ENCODE assay signal across 20 cellular contexts in the genomic region with DNA sequence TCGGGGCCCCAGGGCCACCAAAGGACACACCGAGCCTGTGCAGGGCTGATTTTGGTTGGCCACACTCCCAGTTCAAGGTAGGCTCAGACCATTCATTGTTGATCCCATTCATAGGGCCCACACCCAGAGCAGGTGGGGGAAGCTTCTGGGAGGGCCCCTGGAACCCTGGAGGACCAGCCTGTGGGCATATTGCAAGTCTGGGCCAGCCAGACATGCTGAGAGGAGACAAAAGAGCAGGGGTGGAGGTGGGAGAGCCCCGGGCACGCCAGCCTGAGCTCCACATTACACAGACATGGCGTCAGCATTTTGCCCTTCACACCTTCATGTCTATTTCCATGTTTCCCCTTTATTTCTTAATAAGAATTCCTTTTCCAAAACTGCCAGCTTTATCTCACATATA.
"Had no signal": no experiment of that assay in that cellular context is flagged by ENCODE, and none has a peak within 500 bp of the region (broad histone marks: within the 10 kb centered on the region; RNA-seq: fewer than 3 reads in every experiment).

No MANE protein-coding gene starts in this region.

- H3K27ac ChIP-seq: body of pancreas, colonic mucosa, hepatocyte, parathyroid adenoma, upper lobe of left lung, WERI-Rb-1 had no signal

- ATAC-seq: activated CD8-positive, alpha-beta memory T cell treated with anti-CD3 and anti-CD28 coated beads, Interleukin-2, amount 10 ng/mL, durations not matched to agents 7 days and 5 days; activated CD8-positive, alpha-beta T cell treated with anti-CD3 and anti-CD28 coated beads for 36 hours; body of pancreas had no signal

- DNase-seq: activated CD4-positive, alpha-beta T cell treated with anti-CD3 and anti-CD28 coated beads, Interleukin-2, amount 10 ng/mL, durations not matched to agents 7 days and 5 days; activated CD4-positive, CD25-positive, alpha-beta regulatory T cell treated with anti-CD3 and anti-CD28 coated beads, Interleukin-2, amount 50 U/mL, for 72 hours; activated CD8-positive, alpha-beta memory T cell treated with anti-CD3 and anti-CD28 coated beads, Interleukin-2, amount 10 ng/mL, durations not matched to agents 7 days and 5 days; activated CD8-positive, alpha-beta T cell treated with anti-CD3 and anti-CD28 coated beads for 36 hours; activated gamma-delta T cell treated with Interleukin-2 at 50 U/mL for 16 hours; activated T-cell treated with anti-CD3 and anti-CD28 coated beads for 4 hours; anterior cingulate cortex; body of pancreas; colonic mucosa; glutamatergic neuron; immature natural killer cell; mesendoderm; naive B cell; SK-N-SH; stimulated activated CD4-positive, alpha-beta T cell treated with anti-CD3 and anti-CD28 coated beads, Interleukin-4, amount 100 ng/mL, for 24 hours; stimulated activated naive CD4-positive, alpha-beta T cell treated with Interleukin-2 at 50 U/mL for 16 hours; upper lobe of left lung; WERI-Rb-1 had no signal
